Comparison of ENCODE assay signal across 2 cellular contexts in genomic region chr5:143592648-143593047, GRCh38.
TF ChIP-seq lines count a peak whose summit lies in the region.

No MANE protein-coding gene starts in this region.

TF ChIP-seq in A549, 52 proteins besides CTCF, POLR2A, EP300 and RAD21 (continued from another document):
- TF ChIP-seq HMGXB4 (CRISPR knock-in tag; IDR thresholded peaks at IDR 0.05; ENCODE audit: borderline replicate concordance) = no peak

TF ChIP-seq in GM23338, 12 proteins besides CTCF, POLR2A, EP300 and RAD21 (continued from another document):
- TF ChIP-seq, protein P1, sequence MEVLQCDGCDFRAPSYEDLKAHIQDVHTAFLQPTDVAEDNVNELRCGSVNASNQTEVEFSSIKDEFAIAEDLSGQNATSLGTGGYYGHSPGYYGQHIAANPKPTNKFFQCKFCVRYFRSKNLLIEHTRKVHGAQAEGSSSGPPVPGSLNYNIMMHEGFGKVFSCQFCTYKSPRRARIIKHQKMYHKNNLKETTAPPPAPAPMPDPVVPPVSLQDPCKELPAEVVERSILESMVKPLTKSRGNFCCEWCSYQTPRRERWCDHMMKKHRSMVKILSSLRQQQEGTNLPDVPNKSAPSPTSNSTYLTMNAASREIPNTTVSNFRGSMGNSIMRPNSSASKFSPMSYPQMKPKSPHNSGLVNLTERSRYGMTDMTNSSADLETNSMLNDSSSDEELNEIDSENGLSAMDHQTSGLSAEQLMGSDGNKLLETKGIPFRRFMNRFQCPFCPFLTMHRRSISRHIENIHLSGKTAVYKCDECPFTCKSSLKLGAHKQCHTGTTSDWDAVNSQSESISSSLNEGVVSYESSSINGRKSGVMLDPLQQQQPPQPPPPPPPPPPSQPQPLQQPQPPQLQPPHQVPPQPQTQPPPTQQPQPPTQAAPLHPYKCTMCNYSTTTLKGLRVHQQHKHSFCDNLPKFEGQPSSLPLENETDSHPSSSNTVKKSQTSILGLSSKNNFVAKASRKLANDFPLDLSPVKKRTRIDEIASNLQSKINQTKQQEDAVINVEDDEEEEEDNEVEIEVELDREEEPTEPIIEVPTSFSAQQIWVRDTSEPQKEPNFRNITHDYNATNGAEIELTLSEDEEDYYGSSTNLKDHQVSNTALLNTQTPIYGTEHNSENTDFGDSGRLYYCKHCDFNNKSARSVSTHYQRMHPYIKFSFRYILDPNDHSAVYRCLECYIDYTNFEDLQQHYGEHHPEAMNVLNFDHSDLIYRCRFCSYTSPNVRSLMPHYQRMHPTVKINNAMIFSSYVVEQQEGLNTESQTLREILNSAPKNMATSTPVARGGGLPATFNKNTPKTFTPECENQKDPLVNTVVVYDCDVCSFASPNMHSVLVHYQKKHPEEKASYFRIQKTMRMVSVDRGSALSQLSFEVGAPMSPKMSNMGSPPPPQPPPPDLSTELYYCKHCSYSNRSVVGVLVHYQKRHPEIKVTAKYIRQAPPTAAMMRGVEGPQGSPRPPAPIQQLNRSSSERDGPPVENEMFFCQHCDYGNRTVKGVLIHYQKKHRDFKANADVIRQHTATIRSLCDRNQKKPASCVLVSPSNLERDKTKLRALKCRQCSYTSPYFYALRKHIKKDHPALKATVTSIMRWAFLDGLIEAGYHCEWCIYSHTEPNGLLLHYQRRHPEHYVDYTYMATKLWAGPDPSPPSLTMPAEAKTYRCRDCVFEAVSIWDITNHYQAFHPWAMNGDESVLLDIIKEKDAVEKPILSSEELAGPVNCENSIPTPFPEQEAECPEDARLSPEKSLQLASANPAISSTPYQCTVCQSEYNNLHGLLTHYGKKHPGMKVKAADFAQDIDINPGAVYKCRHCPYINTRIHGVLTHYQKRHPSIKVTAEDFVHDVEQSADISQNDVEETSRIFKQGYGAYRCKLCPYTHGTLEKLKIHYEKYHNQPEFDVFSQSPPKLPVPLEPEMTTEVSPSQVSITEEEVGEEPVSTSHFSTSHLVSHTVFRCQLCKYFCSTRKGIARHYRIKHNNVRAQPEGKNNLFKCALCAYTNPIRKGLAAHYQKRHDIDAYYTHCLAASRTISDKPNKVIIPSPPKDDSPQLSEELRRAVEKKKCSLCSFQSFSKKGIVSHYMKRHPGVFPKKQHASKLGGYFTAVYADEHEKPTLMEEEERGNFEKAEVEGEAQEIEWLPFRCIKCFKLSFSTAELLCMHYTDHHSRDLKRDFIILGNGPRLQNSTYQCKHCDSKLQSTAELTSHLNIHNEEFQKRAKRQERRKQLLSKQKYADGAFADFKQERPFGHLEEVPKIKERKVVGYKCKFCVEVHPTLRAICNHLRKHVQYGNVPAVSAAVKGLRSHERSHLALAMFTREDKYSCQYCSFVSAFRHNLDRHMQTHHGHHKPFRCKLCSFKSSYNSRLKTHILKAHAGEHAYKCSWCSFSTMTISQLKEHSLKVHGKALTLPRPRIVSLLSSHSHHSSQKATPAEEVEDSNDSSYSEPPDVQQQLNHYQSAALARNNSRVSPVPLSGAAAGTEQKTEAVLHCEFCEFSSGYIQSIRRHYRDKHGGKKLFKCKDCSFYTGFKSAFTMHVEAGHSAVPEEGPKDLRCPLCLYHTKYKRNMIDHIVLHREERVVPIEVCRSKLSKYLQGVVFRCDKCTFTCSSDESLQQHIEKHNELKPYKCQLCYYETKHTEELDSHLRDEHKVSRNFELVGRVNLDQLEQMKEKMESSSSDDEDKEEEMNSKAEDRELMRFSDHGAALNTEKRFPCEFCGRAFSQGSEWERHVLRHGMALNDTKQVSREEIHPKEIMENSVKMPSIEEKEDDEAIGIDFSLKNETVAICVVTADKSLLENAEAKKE (CRISPR knock-in tag; IDR thresholded peaks at IDR 0.05) = no peak
- TF ChIP-seq CREB1 (CRISPR knock-in tag; IDR thresholded peaks at IDR 0.05; ENCODE audit: low read depth) (no peak), POLR2AphosphoS5 (IDR thresholded peaks at IDR 0.05; ENCODE audit: low read depth) (no peak), EZH2 (IDR thresholded peaks at IDR 0.05; ENCODE audit: low read depth, unreplicated experiment) (no peak), EZH2phosphoT487 (IDR thresholded peaks at IDR 0.05; ENCODE audit: unreplicated experiment) (no peak), ZNF114 (CRISPR knock-in tag; IDR thresholded peaks at IDR 0.05) (no peak), JUNB (IDR thresholded peaks at IDR 0.05; ENCODE audit: unreplicated experiment) (no peak), STAT1 (IDR thresholded peaks at IDR 0.05; ENCODE audit: unreplicated experiment) (no peak), NANOG (IDR thresholded peaks at IDR 0.05; ENCODE audit: borderline replicate concordance) (no peak)
- TF ChIP-seq, protein P2, sequence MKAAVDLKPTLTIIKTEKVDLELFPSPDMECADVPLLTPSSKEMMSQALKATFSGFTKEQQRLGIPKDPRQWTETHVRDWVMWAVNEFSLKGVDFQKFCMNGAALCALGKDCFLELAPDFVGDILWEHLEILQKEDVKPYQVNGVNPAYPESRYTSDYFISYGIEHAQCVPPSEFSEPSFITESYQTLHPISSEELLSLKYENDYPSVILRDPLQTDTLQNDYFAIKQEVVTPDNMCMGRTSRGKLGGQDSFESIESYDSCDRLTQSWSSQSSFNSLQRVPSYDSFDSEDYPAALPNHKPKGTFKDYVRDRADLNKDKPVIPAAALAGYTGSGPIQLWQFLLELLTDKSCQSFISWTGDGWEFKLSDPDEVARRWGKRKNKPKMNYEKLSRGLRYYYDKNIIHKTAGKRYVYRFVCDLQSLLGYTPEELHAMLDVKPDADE (IDR thresholded peaks at IDR 0.05) = no peak
- TF ChIP-seq, protein P3, sequence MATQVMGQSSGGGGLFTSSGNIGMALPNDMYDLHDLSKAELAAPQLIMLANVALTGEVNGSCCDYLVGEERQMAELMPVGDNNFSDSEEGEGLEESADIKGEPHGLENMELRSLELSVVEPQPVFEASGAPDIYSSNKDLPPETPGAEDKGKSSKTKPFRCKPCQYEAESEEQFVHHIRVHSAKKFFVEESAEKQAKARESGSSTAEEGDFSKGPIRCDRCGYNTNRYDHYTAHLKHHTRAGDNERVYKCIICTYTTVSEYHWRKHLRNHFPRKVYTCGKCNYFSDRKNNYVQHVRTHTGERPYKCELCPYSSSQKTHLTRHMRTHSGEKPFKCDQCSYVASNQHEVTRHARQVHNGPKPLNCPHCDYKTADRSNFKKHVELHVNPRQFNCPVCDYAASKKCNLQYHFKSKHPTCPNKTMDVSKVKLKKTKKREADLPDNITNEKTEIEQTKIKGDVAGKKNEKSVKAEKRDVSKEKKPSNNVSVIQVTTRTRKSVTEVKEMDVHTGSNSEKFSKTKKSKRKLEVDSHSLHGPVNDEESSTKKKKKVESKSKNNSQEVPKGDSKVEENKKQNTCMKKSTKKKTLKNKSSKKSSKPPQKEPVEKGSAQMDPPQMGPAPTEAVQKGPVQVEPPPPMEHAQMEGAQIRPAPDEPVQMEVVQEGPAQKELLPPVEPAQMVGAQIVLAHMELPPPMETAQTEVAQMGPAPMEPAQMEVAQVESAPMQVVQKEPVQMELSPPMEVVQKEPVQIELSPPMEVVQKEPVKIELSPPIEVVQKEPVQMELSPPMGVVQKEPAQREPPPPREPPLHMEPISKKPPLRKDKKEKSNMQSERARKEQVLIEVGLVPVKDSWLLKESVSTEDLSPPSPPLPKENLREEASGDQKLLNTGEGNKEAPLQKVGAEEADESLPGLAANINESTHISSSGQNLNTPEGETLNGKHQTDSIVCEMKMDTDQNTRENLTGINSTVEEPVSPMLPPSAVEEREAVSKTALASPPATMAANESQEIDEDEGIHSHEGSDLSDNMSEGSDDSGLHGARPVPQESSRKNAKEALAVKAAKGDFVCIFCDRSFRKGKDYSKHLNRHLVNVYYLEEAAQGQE (IDR thresholded peaks at IDR 0.05; ENCODE audit: unreplicated experiment) = no peak
